Comparison of ENCODE assay signal across 23 cellular contexts in the genomic region with DNA sequence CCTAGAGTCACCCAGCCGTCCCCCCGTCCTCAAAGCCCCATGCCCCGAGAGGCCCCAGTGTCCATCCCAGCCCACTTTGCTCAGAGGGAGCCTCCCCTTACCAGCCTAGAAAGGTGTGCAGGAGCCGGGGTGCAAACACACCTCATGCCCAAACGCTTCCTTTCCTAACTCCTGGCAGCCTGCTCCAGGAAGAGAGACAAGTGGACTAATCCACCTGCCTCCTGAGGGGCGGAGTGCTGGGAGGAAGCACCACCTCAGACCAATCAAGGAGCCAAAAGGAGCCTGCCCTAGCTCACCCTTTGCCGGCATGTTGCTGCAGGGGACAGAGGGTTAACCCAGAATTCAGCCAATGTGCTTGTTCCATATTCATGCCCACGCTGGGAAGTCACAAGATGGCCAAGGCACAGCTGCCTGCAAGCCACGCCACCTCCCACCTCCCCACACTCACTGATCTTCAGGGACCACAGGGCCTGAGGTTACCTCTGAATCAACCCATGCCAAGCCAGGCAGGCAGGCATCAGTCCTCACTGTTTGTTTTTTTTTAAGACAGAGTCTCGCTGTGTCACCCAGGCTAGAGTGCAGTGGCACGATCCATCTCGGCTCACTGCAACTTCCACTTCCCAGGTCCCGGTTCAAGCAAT.
DNase-seq lines count a peak whose midpoint lies in the region; ATAC-seq and TF ChIP-seq lines count a peak whose summit lies in the region.
"Had no signal": no experiment of that assay in that cellular context is flagged by ENCODE, and none has a peak within 500 bp of the region (broad histone marks: within the 10 kb centered on the region; RNA-seq: fewer than 3 reads in every experiment).

No MANE protein-coding gene starts in this region.

- H3K4me3 ChIP-seq in LNCaP clone FGC (ENCODE audit: low read depth, low read length) (peak overlapping the region; percentile 64), mucosa of stomach (ENCODE audit: low read length) (peak overlapping the region; percentile 43)
- H3K4me3 ChIP-seq: heart right ventricle had no signal

- H3K27me3 ChIP-seq in mucosa of stomach (ENCODE audit: control insufficient read depth, insufficient read depth, low read length), result no peaks in the 10 kb centered on the region
- H3K27me3 ChIP-seq: heart right ventricle had no signal

- peak; percentile 72 for DNase-seq in LNCaP clone FGC (ENCODE audit: low read depth)
- no peak for DNase-seq in caudate nucleus (lab: John Stamatoyannopoulos, UW)
- no peak for DNase-seq in middle frontal gyrus (ENCODE audit: extremely low spot score, low spot score)
- DNase-seq in activated CD4-positive, alpha-beta T cell treated with anti-CD3 and anti-CD28 coated beads for 48 hours, result no peak
- DNase-seq in effector CD8-positive, alpha-beta T cell (lab: John Stamatoyannopoulos, UW), result no peak
- DNase-seq: activated CD4-positive, alpha-beta T cell treated with anti-CD3 and anti-CD28 coated beads, Interleukin-2, amount 10 ng/mL, durations not matched to agents 24 days and 14 days; activated CD8-positive, alpha-beta memory T cell treated with anti-CD3 and anti-CD28 coated beads, Interleukin-2, amount 50 U/mL, for 48 hours; activated gamma-delta T cell; amniotic stem cell; CD4-positive, CD25-positive, alpha-beta regulatory T cell; H7; heart right ventricle; KBM-7; mammary epithelial cell; NCI-H1092; NCI-H2171; retina; stimulated activated CD4-positive, alpha-beta T cell treated with anti-CD3 and anti-CD28 coated beads, Interleukin-15, amount 100 ng/mL, for 24 hours had no signal

- H3K36me3 ChIP-seq in mucosa of stomach (ENCODE audit: control insufficient read depth, insufficient read depth, low read length), result no peaks in the 10 kb centered on the region
- H3K36me3 ChIP-seq: heart right ventricle had no signal

- peak overlapping the region; percentile 80 for H3K9ac ChIP-seq in mucosa of stomach (ENCODE audit: low read length)

- no peak for TF ChIP-seq CTCF in 22Rv1 (IDR thresholded peaks at IDR 0.05)
- TF ChIP-seq CTCF in LNCaP clone FGC (IDR thresholded peaks at IDR 0.05; ENCODE audit: control insufficient read depth, extremely low read depth, insufficient read depth), result no peak

- peak overlapping the region; percentile 93 for H3K27ac ChIP-seq in 22Rv1
- peak overlapping the region; percentile 62 for H3K27ac ChIP-seq in caudate nucleus (ENCODE audit: low read depth, low read length)
- H3K27ac ChIP-seq: heart right ventricle, RWPE1 had no signal

- H3K4me1 ChIP-seq in mucosa of stomach (ENCODE audit: control insufficient read depth, insufficient read depth, low read length), result peaks cover 48% of the 10 kb centered on the region

- no peaks in the 10 kb centered on the region for H3K9me3 ChIP-seq in mucosa of stomach (ENCODE audit: control insufficient read depth, low read length)

- ATAC-seq in GM18861 (IDR thresholded peaks at IDR 0.05; ENCODE audit: unreplicated experiment), result no peak
- ATAC-seq: stimulated activated memory B cell treated with anti-CD40 and anti-IgM and Interleukin-4, amounts not matched to agents 10 μg/mL and 1 μg/mL and 100 μg/mL, for 72 hours had no signal
